Comparison of ENCODE assay signal across 1 cellular context in the genomic region with DNA sequence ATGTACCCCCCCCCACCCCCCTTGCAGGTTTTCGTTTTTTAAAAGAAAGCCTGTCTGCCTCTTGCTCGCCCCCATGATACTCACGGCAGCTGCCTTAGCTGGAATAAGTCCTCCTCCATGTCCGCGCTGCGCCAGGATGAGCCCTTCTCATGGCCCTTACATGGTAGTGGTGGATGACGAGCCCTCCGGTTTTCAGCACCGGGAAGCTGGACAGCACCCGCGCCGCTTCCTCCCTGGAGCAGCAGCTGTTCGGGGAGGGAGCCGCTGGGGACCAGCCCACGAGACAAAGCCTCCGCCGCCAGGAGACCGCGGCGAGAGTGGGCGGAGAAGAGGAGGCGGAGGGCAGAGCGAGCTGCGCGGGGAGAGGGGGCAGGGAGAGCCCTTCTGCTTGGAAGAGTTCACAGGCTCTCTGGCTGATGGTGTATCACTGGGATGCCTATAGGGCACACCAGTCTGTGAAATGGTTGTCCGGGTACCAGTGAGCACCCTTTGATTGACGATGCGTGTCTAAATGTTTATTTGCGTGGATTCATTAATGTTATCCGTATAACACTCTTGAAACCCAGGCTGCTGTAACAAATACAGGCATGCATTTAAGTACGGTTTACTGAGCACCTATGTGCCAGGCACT.
TF ChIP-seq lines count a peak whose summit lies in the region.

A gene with protein sequence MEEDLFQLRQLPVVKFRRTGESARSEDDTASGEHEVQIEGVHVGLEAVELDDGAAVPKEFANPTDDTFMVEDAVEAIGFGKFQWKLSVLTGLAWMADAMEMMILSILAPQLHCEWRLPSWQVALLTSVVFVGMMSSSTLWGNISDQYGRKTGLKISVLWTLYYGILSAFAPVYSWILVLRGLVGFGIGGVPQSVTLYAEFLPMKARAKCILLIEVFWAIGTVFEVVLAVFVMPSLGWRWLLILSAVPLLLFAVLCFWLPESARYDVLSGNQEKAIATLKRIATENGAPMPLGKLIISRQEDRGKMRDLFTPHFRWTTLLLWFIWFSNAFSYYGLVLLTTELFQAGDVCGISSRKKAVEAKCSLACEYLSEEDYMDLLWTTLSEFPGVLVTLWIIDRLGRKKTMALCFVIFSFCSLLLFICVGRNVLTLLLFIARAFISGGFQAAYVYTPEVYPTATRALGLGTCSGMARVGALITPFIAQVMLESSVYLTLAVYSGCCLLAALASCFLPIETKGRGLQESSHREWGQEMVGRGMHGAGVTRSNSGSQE (minus strand): TSS at position 319 of the 631 bp plus-strand sequence. CDS start 200 bp downstream, at position 119.

TF ChIP-seq in HepG2, 621 proteins besides CTCF, POLR2A, EP300 and RAD21 (continued from another document and continues in another):
- 0 out of 2 replicates have a peak, but pooled peaks have one; percentile 22 for TF ChIP-seq NFYC (CRISPR knock-in tag; IDR thresholded peaks at IDR 0.05)
- 0 out of 2 replicates have a peak, but pooled peaks have one; percentile 47 for TF ChIP-seq ZNF33B (CRISPR knock-in tag; IDR thresholded peaks at IDR 0.05)
- no peak for TF ChIP-seq BRD4 (CRISPR knock-in tag; IDR thresholded peaks at IDR 0.05)
- TF ChIP-seq SETDB1 (CRISPR knock-in tag; IDR thresholded peaks at IDR 0.05; ENCODE audit: borderline replicate concordance), result no peak
- peak; percentile 87; the same call in 1 of the 2 replicates for TF ChIP-seq ARID4A (CRISPR knock-in tag; IDR thresholded peaks at IDR 0.05; ENCODE audit: borderline replicate concordance)
- no peak for TF ChIP-seq ZNF598 (CRISPR knock-in tag; IDR thresholded peaks at IDR 0.05; ENCODE audit: borderline replicate concordance)
- TF ChIP-seq ZBTB14 (CRISPR knock-in tag; IDR thresholded peaks at IDR 0.05), result no peak
- TF ChIP-seq RBFOX2 (IDR thresholded peaks at IDR 0.05; ENCODE audit: low read depth, low read length), result no peak
- TF ChIP-seq KDM1A (CRISPR knock-in tag; IDR thresholded peaks at IDR 0.05), result no peak
- no peak for TF ChIP-seq MZF1 (CRISPR knock-in tag; IDR thresholded peaks at IDR 0.05; ENCODE audit: borderline replicate concordance)
- 0 out of 2 replicates have a peak, but pooled peaks have one; percentile 48 for TF ChIP-seq TFDP2 (CRISPR knock-in tag; IDR thresholded peaks at IDR 0.05)
- TF ChIP-seq POLR2AphosphoS2 (IDR thresholded peaks at IDR 0.05; ENCODE audit: low read depth, low read length), result no peak
- peak; percentile 83; the same call in 1 of the 2 replicates for TF ChIP-seq SALL2 (CRISPR knock-in tag; IDR thresholded peaks at IDR 0.05)
- TF ChIP-seq, protein P1, sequence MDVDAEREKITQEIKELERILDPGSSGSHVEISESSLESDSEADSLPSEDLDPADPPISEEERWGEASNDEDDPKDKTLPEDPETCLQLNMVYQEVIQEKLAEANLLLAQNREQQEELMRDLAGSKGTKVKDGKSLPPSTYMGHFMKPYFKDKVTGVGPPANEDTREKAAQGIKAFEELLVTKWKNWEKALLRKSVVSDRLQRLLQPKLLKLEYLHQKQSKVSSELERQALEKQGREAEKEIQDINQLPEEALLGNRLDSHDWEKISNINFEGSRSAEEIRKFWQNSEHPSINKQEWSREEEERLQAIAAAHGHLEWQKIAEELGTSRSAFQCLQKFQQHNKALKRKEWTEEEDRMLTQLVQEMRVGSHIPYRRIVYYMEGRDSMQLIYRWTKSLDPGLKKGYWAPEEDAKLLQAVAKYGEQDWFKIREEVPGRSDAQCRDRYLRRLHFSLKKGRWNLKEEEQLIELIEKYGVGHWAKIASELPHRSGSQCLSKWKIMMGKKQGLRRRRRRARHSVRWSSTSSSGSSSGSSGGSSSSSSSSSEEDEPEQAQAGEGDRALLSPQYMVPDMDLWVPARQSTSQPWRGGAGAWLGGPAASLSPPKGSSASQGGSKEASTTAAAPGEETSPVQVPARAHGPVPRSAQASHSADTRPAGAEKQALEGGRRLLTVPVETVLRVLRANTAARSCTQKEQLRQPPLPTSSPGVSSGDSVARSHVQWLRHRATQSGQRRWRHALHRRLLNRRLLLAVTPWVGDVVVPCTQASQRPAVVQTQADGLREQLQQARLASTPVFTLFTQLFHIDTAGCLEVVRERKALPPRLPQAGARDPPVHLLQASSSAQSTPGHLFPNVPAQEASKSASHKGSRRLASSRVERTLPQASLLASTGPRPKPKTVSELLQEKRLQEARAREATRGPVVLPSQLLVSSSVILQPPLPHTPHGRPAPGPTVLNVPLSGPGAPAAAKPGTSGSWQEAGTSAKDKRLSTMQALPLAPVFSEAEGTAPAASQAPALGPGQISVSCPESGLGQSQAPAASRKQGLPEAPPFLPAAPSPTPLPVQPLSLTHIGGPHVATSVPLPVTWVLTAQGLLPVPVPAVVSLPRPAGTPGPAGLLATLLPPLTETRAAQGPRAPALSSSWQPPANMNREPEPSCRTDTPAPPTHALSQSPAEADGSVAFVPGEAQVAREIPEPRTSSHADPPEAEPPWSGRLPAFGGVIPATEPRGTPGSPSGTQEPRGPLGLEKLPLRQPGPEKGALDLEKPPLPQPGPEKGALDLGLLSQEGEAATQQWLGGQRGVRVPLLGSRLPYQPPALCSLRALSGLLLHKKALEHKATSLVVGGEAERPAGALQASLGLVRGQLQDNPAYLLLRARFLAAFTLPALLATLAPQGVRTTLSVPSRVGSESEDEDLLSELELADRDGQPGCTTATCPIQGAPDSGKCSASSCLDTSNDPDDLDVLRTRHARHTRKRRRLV (CRISPR knock-in tag; IDR thresholded peaks at IDR 0.05), result no peak
- peak; percentile 76 for TF ChIP-seq ATF2 (CRISPR knock-in tag; IDR thresholded peaks at IDR 0.05)
- peak; percentile 81 for TF ChIP-seq HDAC1 (CRISPR knock-in tag; IDR thresholded peaks at IDR 0.05)
- no peak for TF ChIP-seq ATM (IDR thresholded peaks at IDR 0.05; ENCODE audit: borderline replicate concordance)
- TF ChIP-seq CENPT (CRISPR knock-in tag; IDR thresholded peaks at IDR 0.05; ENCODE audit: low read depth), result peak; percentile 70; the same call in 1 of the 2 replicates
- TF ChIP-seq RFX3 (CRISPR knock-in tag; IDR thresholded peaks at IDR 0.05), result no peak
- peak; percentile 66; the same call in 1 of the 2 replicates for TF ChIP-seq ZIK1 (CRISPR knock-in tag; IDR thresholded peaks at IDR 0.05; ENCODE audit: borderline replicate concordance, low read depth)
- peak; percentile 66; the same call in 1 of the 2 replicates for TF ChIP-seq ZBTB7A (CRISPR knock-in tag; IDR thresholded peaks at IDR 0.05)
- no peak for TF ChIP-seq ZBTB46 (CRISPR knock-in tag; IDR thresholded peaks at IDR 0.05; ENCODE audit: borderline replicate concordance)
- no peak for TF ChIP-seq NONO (IDR thresholded peaks at IDR 0.05)
- 0 out of 2 replicates have a peak, but pooled peaks have one; percentile 29 for TF ChIP-seq NONO (CRISPR knock-in tag; conservative IDR thresholded peaks at IDR 0.05)
- TF ChIP-seq ZNF432 (CRISPR knock-in tag; IDR thresholded peaks at IDR 0.05; ENCODE audit: borderline replicate concordance), result no peak
- TF ChIP-seq, protein P2, sequence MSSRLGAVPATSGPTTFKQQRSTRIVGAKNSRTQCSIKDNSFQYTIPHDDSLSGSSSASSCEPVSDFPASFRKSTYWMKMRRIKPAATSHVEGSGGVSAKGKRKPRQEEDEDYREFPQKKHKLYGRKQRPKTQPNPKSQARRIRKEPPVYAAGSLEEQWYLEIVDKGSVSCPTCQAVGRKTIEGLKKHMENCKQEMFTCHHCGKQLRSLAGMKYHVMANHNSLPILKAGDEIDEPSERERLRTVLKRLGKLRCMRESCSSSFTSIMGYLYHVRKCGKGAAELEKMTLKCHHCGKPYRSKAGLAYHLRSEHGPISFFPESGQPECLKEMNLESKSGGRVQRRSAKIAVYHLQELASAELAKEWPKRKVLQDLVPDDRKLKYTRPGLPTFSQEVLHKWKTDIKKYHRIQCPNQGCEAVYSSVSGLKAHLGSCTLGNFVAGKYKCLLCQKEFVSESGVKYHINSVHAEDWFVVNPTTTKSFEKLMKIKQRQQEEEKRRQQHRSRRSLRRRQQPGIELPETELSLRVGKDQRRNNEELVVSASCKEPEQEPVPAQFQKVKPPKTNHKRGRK (CRISPR knock-in tag; IDR thresholded peaks at IDR 0.05), result no peak
- TF ChIP-seq ZNF225 (CRISPR knock-in tag; IDR thresholded peaks at IDR 0.05), result 0 out of 2 replicates have a peak, but pooled peaks have one; percentile 40
- TF ChIP-seq, protein P3, sequence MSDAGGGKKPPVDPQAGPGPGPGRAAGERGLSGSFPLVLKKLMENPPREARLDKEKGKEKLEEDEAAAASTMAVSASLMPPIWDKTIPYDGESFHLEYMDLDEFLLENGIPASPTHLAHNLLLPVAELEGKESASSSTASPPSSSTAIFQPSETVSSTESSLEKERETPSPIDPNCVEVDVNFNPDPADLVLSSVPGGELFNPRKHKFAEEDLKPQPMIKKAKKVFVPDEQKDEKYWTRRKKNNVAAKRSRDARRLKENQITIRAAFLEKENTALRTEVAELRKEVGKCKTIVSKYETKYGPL (CRISPR knock-in tag; IDR thresholded peaks at IDR 0.05), result peak; percentile 81; the same call in 1 of the 2 replicates
- TF ChIP-seq KDM4B (CRISPR knock-in tag; IDR thresholded peaks at IDR 0.05), result peak; percentile 93
- no peak for TF ChIP-seq HDAC6 (IDR thresholded peaks at IDR 0.05; ENCODE audit: low read depth, low read length)
- no peak; the same call in 1 of the 2 replicates for TF ChIP-seq DMAP1 (CRISPR knock-in tag; IDR thresholded peaks at IDR 0.05)
- peak; percentile 91 for TF ChIP-seq ZNF563 (CRISPR knock-in tag; IDR thresholded peaks at IDR 0.05)
- TF ChIP-seq MXI1 (IDR thresholded peaks at IDR 0.05; ENCODE audit: borderline replicate concordance, low read depth, low read length), result peak; percentile 89; the same call in 2 of the 3 replicates
- no peak for TF ChIP-seq CENPX (CRISPR knock-in tag; IDR thresholded peaks at IDR 0.05)
